13 cellular contexts compared by ENCODE assay signal in the genomic region with DNA sequence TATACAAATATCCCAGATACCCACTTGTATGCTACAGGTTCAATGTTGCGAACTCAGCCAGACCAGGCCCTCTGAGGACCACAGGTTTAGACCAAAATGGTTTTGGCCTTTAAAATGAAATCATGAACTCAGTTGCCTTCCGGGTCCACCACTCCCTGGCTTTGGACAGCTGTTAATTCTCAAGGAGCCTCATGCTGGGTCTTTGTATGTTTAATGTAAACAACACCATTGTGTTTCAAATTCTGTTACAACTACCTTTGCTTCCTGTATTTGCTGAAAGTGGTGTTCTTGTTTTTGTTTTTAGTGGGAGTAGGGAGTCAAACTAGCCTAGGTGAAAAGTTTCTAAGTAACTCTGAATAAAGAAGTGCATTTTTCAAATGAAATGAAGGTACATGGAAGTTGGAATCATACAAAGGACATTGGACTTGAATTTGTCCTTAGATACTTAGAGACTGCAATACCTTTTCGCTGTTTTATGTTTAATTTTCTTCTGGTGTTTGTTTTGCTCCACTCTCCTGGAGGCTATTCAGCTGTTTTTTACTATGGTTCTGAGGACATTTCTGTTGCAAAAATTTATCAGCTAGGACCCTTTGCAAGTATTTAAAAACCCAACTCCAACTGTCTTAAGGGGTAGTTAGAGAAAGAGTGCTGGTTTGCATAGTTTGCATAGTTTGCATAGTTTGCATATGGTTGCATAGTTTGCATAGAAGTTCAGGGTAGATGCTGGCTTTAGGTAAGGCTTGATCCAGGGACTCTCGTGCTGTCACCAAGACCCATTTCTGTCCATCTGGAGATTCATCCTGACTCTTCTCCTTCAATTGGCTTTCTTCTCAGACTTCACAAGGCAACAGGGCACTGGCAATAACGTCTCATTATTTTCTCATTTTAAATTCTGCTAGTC.
DNase-seq lines count a peak whose midpoint lies in the region; ATAC-seq and TF ChIP-seq lines count a peak whose summit lies in the region.
"Had no signal": no experiment of that assay in that cellular context is flagged by ENCODE, and none has a peak within 500 bp of the region (broad histone marks: within the 10 kb centered on the region; RNA-seq: fewer than 3 reads in every experiment).

No MANE protein-coding gene starts in this region.

- no peaks in the 10 kb centered on the region for H3K36me3 ChIP-seq in gastrocnemius medialis
- H3K36me3 ChIP-seq: ovary, stomach had no signal

- no peaks in the 10 kb centered on the region for H3K27me3 ChIP-seq in gastrocnemius medialis
- H3K27me3 ChIP-seq: ovary, stomach had no signal

- TF ChIP-seq CTCF in gastrocnemius medialis (IDR thresholded peaks at IDR 0.05 in 4 of 5, conservative IDR thresholded peaks at IDR 0.05 in 1 of 5) = no peak

- ATAC-seq in gastrocnemius medialis = no peak
- ATAC-seq in left colon = no peak
- ATAC-seq: activated CD8-positive, alpha-beta T cell treated with anti-CD3 and anti-CD28 coated beads for 36 hours had no signal

- peak overlapping the region in 1 of 4 donors; percentile 25 for H3K4me3 ChIP-seq in gastrocnemius medialis
- H3K4me3 ChIP-seq: ovary, stomach had no signal

- DNase-seq in DMS153 (lab: John Stamatoyannopoulos, UW) (peak; percentile 10), DMS153 treated with DMSO at 0.1 percent for 48 hours (lab: John Stamatoyannopoulos, UW; ENCODE audit: unreplicated experiment) (no peak), NCI-H69 (lab: John Stamatoyannopoulos, UW) (peak; percentile 81), iPS DF 19.7 (ENCODE audit: low read depth, low spot score) (peak; percentile 63), gastrocnemius medialis (no peak), occipital lobe (lab: John Stamatoyannopoulos, UW) (no peak), left colon (no peak)
- no peak for DNase-seq in stimulated activated CD4-positive, alpha-beta T cell treated with anti-CD3 and anti-CD28 coated beads, Interleukin-4, amount 100 ng/mL, for 24 hours
- DNase-seq: activated CD8-positive, alpha-beta T cell treated with anti-CD3 and anti-CD28 coated beads for 36 hours; NCI-H2171 treated with DMSO at 0.1 percent for 48 hours; ovary; stomach had no signal

- H3K4me1 ChIP-seq in gastrocnemius medialis = peaks cover 4 to 13% of the 10 kb centered on the region in 2 donors
- H3K4me1 ChIP-seq: stomach had no signal

- intact Hi-C loops in gastrocnemius medialis (cut with DNase I; ENCODE audit: low total_unique reads) (no loop called here), left colon (cut with DNase I, micrococcal nuclease) (no loop called here)

- TF ChIP-seq POLR2A in gastrocnemius medialis (IDR thresholded peaks at IDR 0.05) = no peak

- in situ Hi-C loops in gastrocnemius medialis (cut with MboI; ENCODE audit: low sequenced_read_pairs in 4 of 4) = no loop called here

- peak overlapping the region; percentile 76 to 85 (median 83) for H3K27ac ChIP-seq in gastrocnemius medialis
- H3K27ac ChIP-seq: 22Rv1, ovary, stomach had no signal

- no peaks in the 10 kb centered on the region for H3K9me3 ChIP-seq in gastrocnemius medialis
- H3K9me3 ChIP-seq: ovary, stomach had no signal

Comparison
In these comparisons a context has a peak if more than half of its experiments do, and no peak if none do; other contexts are left out.
1. DNase-seq: peak in DMS153 (single experiment), NCI-H69 (single experiment) and iPS DF 19.7 (single experiment); none in DMS153 treated with DMSO at 0.1 percent for 48 hours (single experiment), gastrocnemius medialis (0 of 2), occipital lobe (single experiment), stimulated activated CD4-positive, alpha-beta T cell treated with anti-CD3 and anti-CD28 coated beads, Interleukin-4, amount 100 ng/mL, for 24 hours (single experiment) and left colon (0 of 2).